Comparison of ENCODE assay signal across 1 cellular context in genomic region chr17:39077252-39077651, GRCh38.
TF ChIP-seq lines count a peak whose summit lies in the region.

No MANE protein-coding gene starts in this region.

TF ChIP-seq in GM12878, 131 proteins besides CTCF, POLR2A, EP300 and RAD21:
- TF ChIP-seq SUZ12 (IDR thresholded peaks at IDR 0.05; ENCODE audit: unreplicated experiment): no peak
- TF ChIP-seq ZNF384 (IDR thresholded peaks at IDR 0.05; ENCODE audit: borderline replicate concordance, low read depth, low read length): no peak
- TF ChIP-seq ATF3 (IDR thresholded peaks at IDR 0.05; ENCODE audit: borderline replicate concordance, extremely low read depth, low read depth, low read length): no peak
- TF ChIP-seq BACH1 (IDR thresholded peaks at IDR 0.05; ENCODE audit: borderline replicate concordance): no peak
- TF ChIP-seq MEF2B (IDR thresholded peaks at IDR 0.05; ENCODE audit: partially characterized antibody, poor library complexity, severe bottlenecking): no peak
- TF ChIP-seq PBX3 (IDR thresholded peaks at IDR 0.05; ENCODE audit: insufficient replicate concordance, low read depth, low read length): no peak
- TF ChIP-seq HSF1 (IDR thresholded peaks at IDR 0.05; ENCODE audit: low read depth, low read length): no peak
- TF ChIP-seq ZSCAN29 (IDR thresholded peaks at IDR 0.05): no peak
- TF ChIP-seq MYC (IDR thresholded peaks at IDR 0.05; ENCODE audit: insufficient read depth, insufficient read length, insufficient replicate concordance, low read length, severe bottlenecking): no peak
- TF ChIP-seq USF2 (IDR thresholded peaks at IDR 0.05; ENCODE audit: borderline replicate concordance, low read depth, low read length): no peak
- 0 out of 2 replicates have a peak, but pooled peaks have one; percentile 41 for TF ChIP-seq RAD51 (IDR thresholded peaks at IDR 0.05)
- TF ChIP-seq SREBF1 (IDR thresholded peaks at IDR 0.05; ENCODE audit: low read length): no peak
- TF ChIP-seq PKNOX1 (IDR thresholded peaks at IDR 0.05): peak; percentile 60
